In the genomic region with DNA sequence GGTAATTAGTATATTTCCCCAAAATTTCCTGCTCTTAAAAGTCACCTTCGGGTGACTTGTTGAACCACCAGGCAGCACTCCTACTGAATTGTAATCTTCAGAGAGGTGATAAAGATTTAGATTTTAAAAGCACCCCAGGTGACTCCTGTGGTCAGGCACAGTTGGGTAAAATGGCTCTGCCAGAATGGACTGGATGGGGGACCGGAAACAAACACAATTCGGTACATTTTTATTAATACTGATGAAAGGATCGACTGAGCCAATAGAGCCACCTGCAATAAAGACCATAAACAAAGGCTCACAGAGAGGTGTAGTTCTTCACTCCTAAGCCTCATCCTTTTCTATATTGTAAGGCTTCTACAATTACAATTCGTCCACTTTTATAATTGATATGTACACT, we compare ENCODE assay signal across 21 cellular contexts. TPM values are rescaled to one million over a fixed set of nuclear protein-coding genes. Genes with fewer than 3 reads are reported as not detected.
DNase-seq lines count a peak whose midpoint lies in the region; ATAC-seq, FAIRE-seq and TF ChIP-seq lines count a peak whose summit lies in the region.
"Had no signal": no experiment of that assay in that cellular context is flagged by ENCODE, and none has a peak within 500 bp of the region (broad histone marks: within the 10 kb centered on the region; RNA-seq: fewer than 3 reads in every experiment).

No MANE protein-coding gene starts in this region.

- H4K20me1 ChIP-seq in keratinocyte (ENCODE audit: control insufficient read depth, extremely low read depth, insufficient read depth, low read length), result no peaks in the 10 kb centered on the region

- intact Hi-C loops in activated CD4-positive, alpha-beta T cell treated with anti-CD3 and anti-CD28 coated beads for 36 hours (cut with DNase I, micrococcal nuclease), result loop anchor here (1.0 to 2.0 kb wide), 2 partner anchors 11 to 17 kb away; no protein-coding TSS in a partner anchor
- intact Hi-C loops in activated T-helper 2 cell treated with anti-CD3 and anti-CD28 coated beads, Interferon-gamma antibody, Interleukin-2, Interleukin-4, amounts not matched to agents 10 μg/mL and 5 μg/mL and 100 μg/mL, durations not matched to agents 14 hours and 24 hours and 36 hours (cut with micrococcal nuclease), result loop anchor here (2.0 kb wide), 1 partner anchor 17 kb away; no protein-coding TSS in a partner anchor

- peaks cover 62% of the 10 kb centered on the region for H3K4me1 Mint-ChIP-seq in activated CD4-positive, alpha-beta T cell treated with anti-CD3 and anti-CD28 coated beads for 36 hours
- peaks cover 38% of the 10 kb centered on the region for H3K4me1 Mint-ChIP-seq in activated T-helper 2 cell treated with anti-CD3 and anti-CD28 coated beads, Interferon-gamma antibody, Interleukin-2, Interleukin-4, amounts not matched to agents 10 μg/mL and 5 μg/mL and 100 μg/mL, durations not matched to agents 14 hours and 24 hours and 36 hours (ENCODE audit: low read depth)
- H3K4me1 Mint-ChIP-seq: neural crest cell had no signal

- POLR2A ChIA-PET in activated CD4-positive, alpha-beta T cell treated with anti-CD3 and anti-CD28 coated beads for 36 hours (lab: Charles Lee), result interaction anchor here (0.5 kb wide), 1 partner anchor 216 kb away, joined by 3 read pairs; no protein-coding TSS in a partner anchor

- H3K4me3 ChIP-seq in HUES64 (ENCODE audit: low read length) (no peak overlapping the region), keratinocyte (ENCODE audit: control insufficient read depth in 2 of 3, extremely low read depth in 1 of 3, insufficient read depth in 2 of 3, low read depth in 1 of 3, low read length in 3 of 3) (no peak overlapping the region)
- H3K4me3 ChIP-seq: gastroesophageal sphincter, Peyer's patch, right atrium auricular region, tibial nerve had no signal

- H3K9me3 ChIP-seq in HUES64 (ENCODE audit: insufficient read depth, low read depth, low read length) (no peaks in the 10 kb centered on the region), keratinocyte (ENCODE audit: control insufficient read depth, low read depth, low read length) (no peaks in the 10 kb centered on the region)
- H3K9me3 ChIP-seq: gastroesophageal sphincter, Peyer's patch, right atrium auricular region, tibial nerve had no signal

- H3K79me2 ChIP-seq in keratinocyte (ENCODE audit: control insufficient read depth, insufficient read depth, low read length), result no peaks in the 10 kb centered on the region

- H3K27ac Mint-ChIP-seq in activated CD4-positive, alpha-beta T cell treated with anti-CD3 and anti-CD28 coated beads for 36 hours, result peak overlapping the region; percentile 83
- H3K27ac Mint-ChIP-seq in activated T-helper 2 cell treated with anti-CD3 and anti-CD28 coated beads, Interferon-gamma antibody, Interleukin-2, Interleukin-4, amounts not matched to agents 10 μg/mL and 5 μg/mL and 100 μg/mL, durations not matched to agents 14 hours and 24 hours and 36 hours, result peak overlapping the region; percentile 8
- H3K27ac Mint-ChIP-seq: effector memory CD8-positive, alpha-beta T cell had no signal

- no peak for TF ChIP-seq CTCF in keratinocyte (optimal IDR thresholded peaks at IDR 0.05 in 1 of 3, IDR thresholded peaks at IDR 0.05 in 1 of 3, conservative IDR thresholded peaks at IDR 0.05 in 1 of 3; ENCODE audit: extremely low read depth in 1 of 3, insufficient read depth in 2 of 3, low read length in 3 of 3)

- dilution Hi-C loops in keratinocyte (cut with MboI; ENCODE audit: extremely low pct_ligation_motif_present, low sequenced_read_pairs), result no loop called here

- FAIRE-seq in keratinocyte (lab: Jason Lieb, UNC), result no peak

- H3K27ac ChIP-seq in HUES64 (ENCODE audit: low read depth, low read length), result peak overlapping the region; percentile 58
- H3K27ac ChIP-seq in keratinocyte (ENCODE audit: control insufficient read depth, insufficient read depth, low read length), result peak overlapping the region; percentile 74
- H3K27ac ChIP-seq: gastroesophageal sphincter, Peyer's patch, right atrium auricular region, tibial nerve had no signal

- no peaks in the 10 kb centered on the region for H3K9me1 ChIP-seq in keratinocyte (ENCODE audit: control insufficient read depth, extremely low read depth, insufficient read depth, low read length)

- H3K4me1 ChIP-seq in HUES64 (ENCODE audit: insufficient read depth, low read length) (peaks cover 26% of the 10 kb centered on the region), keratinocyte (ENCODE audit: control insufficient read depth, extremely low read depth, insufficient read depth, low read length) (peaks cover 69% of the 10 kb centered on the region)

- peak overlapping the region; percentile 43 for H3K4me2 ChIP-seq in keratinocyte (ENCODE audit: control insufficient read depth, extremely low read depth, insufficient read depth, low read depth, low read length)

- no peaks in the 10 kb centered on the region for H3K27me3 Mint-ChIP-seq in activated CD4-positive, alpha-beta T cell treated with anti-CD3 and anti-CD28 coated beads for 36 hours
- no peaks in the 10 kb centered on the region for H3K27me3 Mint-ChIP-seq in activated T-helper 2 cell treated with anti-CD3 and anti-CD28 coated beads, Interferon-gamma antibody, Interleukin-2, Interleukin-4, amounts not matched to agents 10 μg/mL and 5 μg/mL and 100 μg/mL, durations not matched to agents 14 hours and 24 hours and 36 hours (ENCODE audit: low read depth)
- H3K27me3 Mint-ChIP-seq: effector memory CD8-positive, alpha-beta T cell had no signal

- no peak for ATAC-seq in activated CD4-positive, alpha-beta T cell treated with anti-CD3 and anti-CD28 coated beads for 36 hours
- ATAC-seq in HG03469 (IDR thresholded peaks at IDR 0.05; ENCODE audit: unreplicated experiment) (no peak), HG03439 (IDR thresholded peaks at IDR 0.05; ENCODE audit: unreplicated experiment) (no peak)
- ATAC-seq: effector memory CD8-positive, alpha-beta T cell; gastroesophageal sphincter had no signal

- no peaks in the 10 kb centered on the region for H3K9me3 Mint-ChIP-seq in activated CD4-positive, alpha-beta T cell treated with anti-CD3 and anti-CD28 coated beads for 36 hours (ENCODE audit: low read depth)
- no peaks in the 10 kb centered on the region for H3K9me3 Mint-ChIP-seq in activated T-helper 2 cell treated with anti-CD3 and anti-CD28 coated beads, Interferon-gamma antibody, Interleukin-2, Interleukin-4, amounts not matched to agents 10 μg/mL and 5 μg/mL and 100 μg/mL, durations not matched to agents 14 hours and 24 hours and 36 hours
- H3K9me3 Mint-ChIP-seq: effector memory CD8-positive, alpha-beta T cell; neural crest cell had no signal

- no peak for DNase-seq in activated CD4-positive, alpha-beta T cell treated with anti-CD3 and anti-CD28 coated beads for 36 hours
- no peak for DNase-seq in activated CD4-positive, alpha-beta T cell treated with anti-CD3 and anti-CD28 coated beads for 4 hours
- no peak for DNase-seq in activated T-helper 2 cell treated with anti-CD3 and anti-CD28 coated beads, Interferon-gamma antibody, Interleukin-2, Interleukin-4, amounts not matched to agents 10 μg/mL and 5 μg/mL and 100 μg/mL, durations not matched to agents 14 hours and 24 hours and 36 hours (ENCODE audit: low spot score)
- no peak for DNase-seq in keratinocyte (ENCODE audit: low read depth, low spot score)
- DNase-seq in NK-92 (lab: John Stamatoyannopoulos, UW; ENCODE audit: unreplicated experiment), result no peak
- DNase-seq: activated CD4-positive, alpha-beta T cell treated with anti-CD3 and anti-CD28 coated beads, Interleukin-2, amount 50 U/mL, for 1 hour; activated gamma-delta T cell; effector memory CD8-positive, alpha-beta T cell; H7; NCI-H1436; NCI-H510A had no signal

- no peaks in the 10 kb centered on the region for H3K27me3 ChIP-seq in HUES64 (ENCODE audit: insufficient read depth, low read length)
- H3K27me3 ChIP-seq in keratinocyte (ENCODE audit: control insufficient read depth, extremely low read depth, insufficient read depth, low read length), result no peaks in the 10 kb centered on the region
- H3K27me3 ChIP-seq: gastroesophageal sphincter, Peyer's patch, right atrium auricular region, tibial nerve had no signal

- CTCF ChIA-PET in activated CD4-positive, alpha-beta T cell treated with anti-CD3 and anti-CD28 coated beads for 36 hours (lab: Charles Lee), result interaction anchor here (1.7 to 2.0 kb wide), 2 partner anchors 8 to 18 kb away, joined by 5 read pairs; no protein-coding TSS in a partner anchor

- H3K4me3 Mint-ChIP-seq in activated CD4-positive, alpha-beta T cell treated with anti-CD3 and anti-CD28 coated beads for 36 hours, result peak overlapping the region; percentile 22
- H3K4me3 Mint-ChIP-seq in activated T-helper 2 cell treated with anti-CD3 and anti-CD28 coated beads, Interferon-gamma antibody, Interleukin-2, Interleukin-4, amounts not matched to agents 10 μg/mL and 5 μg/mL and 100 μg/mL, durations not matched to agents 14 hours and 24 hours and 36 hours (ENCODE audit: low read depth), result no peak overlapping the region
- H3K4me3 Mint-ChIP-seq: effector memory CD8-positive, alpha-beta T cell; neural crest cell had no signal

- H3K9ac ChIP-seq in HUES64 (ENCODE audit: low read depth, low read length) (no peak overlapping the region; the same call in 1 of the 2 replicates), keratinocyte (ENCODE audit: control insufficient read depth, extremely low read depth, insufficient read depth, low read length) (peak overlapping the region; percentile 38)

- 92% methylated on average over 4 of the region's 5 CpGs for WGBS in HUES64

- H3K36me3 Mint-ChIP-seq in activated CD4-positive, alpha-beta T cell treated with anti-CD3 and anti-CD28 coated beads for 36 hours (ENCODE audit: low read depth), result peaks cover 8% of the 10 kb centered on the region
- H3K36me3 Mint-ChIP-seq in activated T-helper 2 cell treated with anti-CD3 and anti-CD28 coated beads, Interferon-gamma antibody, Interleukin-2, Interleukin-4, amounts not matched to agents 10 μg/mL and 5 μg/mL and 100 μg/mL, durations not matched to agents 14 hours and 24 hours and 36 hours (ENCODE audit: low read depth), result peaks cover 19% of the 10 kb centered on the region

- no peaks in the 10 kb centered on the region for H3K36me3 ChIP-seq in HUES64 (ENCODE audit: insufficient read depth, low read length)
- peaks cover 0 to 6% of the 10 kb centered on the region in 2 experiments for H3K36me3 ChIP-seq in keratinocyte (ENCODE audit: control insufficient read depth in 2 of 2, extremely low read depth in 1 of 2, insufficient read depth in 2 of 2, low read length in 2 of 2)
- H3K36me3 ChIP-seq: Peyer's patch, right atrium auricular region had no signal

- H2AFZ ChIP-seq in keratinocyte (ENCODE audit: control insufficient read depth, low read length), result no peak overlapping the region

RNA-seq across cellular contexts. Expression of a gene that starts 19.6 kb away (rescaled TPM):
- total RNA-seq in activated CD4-positive, alpha-beta T cell treated with anti-CD3 and anti-CD28 coated beads for 36 hours, result not detected
- polyA plus RNA-seq in HUES64 (2013, experiment 1 of 2), result not detected
- polyA plus RNA-seq in HUES64 (2013, experiment 2 of 2), result not detected
- not detected in 2 replicates for total RNA-seq in activated T-helper 2 cell treated with anti-CD3 and anti-CD28 coated beads, Interferon-gamma antibody, Interleukin-2, Interleukin-4, amounts not matched to agents 10 μg/mL and 5 μg/mL and 100 μg/mL, durations not matched to agents 14 hours and 24 hours and 36 hours
- 12.4 to 23.0 TPM (median 12.6 TPM) in 3 replicates for polyA plus RNA-seq in keratinocyte
- polyA plus RNA-seq in keratinocyte (2011; ENCODE audit: low read depth), result 13.8 TPM
- polyA plus RNA-seq in keratinocyte (2011; cell fraction: cytosol; rRNA removed), result 16.3 and 27.7 TPM in 2 replicates
- polyA plus RNA-seq in keratinocyte (2011; cell fraction: nucleus; rRNA removed), result 27.1 and 29.7 TPM in 2 replicates
- 18.4 and 33.5 TPM in 2 replicates for polyA plus RNA-seq in keratinocyte (2012; ENCODE audit: low replicate concordance)
- polyA minus RNA-seq in keratinocyte, result 12.4 to 19.8 TPM (median 19.5 TPM) in 3 replicates
- polyA minus RNA-seq in keratinocyte (2011; cell fraction: cytosol; rRNA and poly(A)+ RNA removed), result 31.1 TPM
- polyA minus RNA-seq in keratinocyte (2011; cell fraction: nucleus; rRNA and poly(A)+ RNA removed), result 17.6 and 20.9 TPM in 2 replicates
- total RNA-seq: H7; lung microvascular endothelial cell; neural crest cell; Peyer's patch; right atrium auricular region; T-helper 1 cell treated with Interleukin-12 subunit alpha and Interleukin-12 subunit beta and Interleukin-4 antibody, amounts not matched to agents 30 ng/mL and 1 ng/mL, for 36 hours; tibial nerve had no signal

RNA-seq across cellular contexts. Expression of a gene that starts 27.2 kb away (rescaled TPM):
- total RNA-seq in activated CD4-positive, alpha-beta T cell treated with anti-CD3 and anti-CD28 coated beads for 36 hours, result 100 to 1,000 TPM; 110 to 124 TPM
- 138 TPM for polyA plus RNA-seq in HUES64 (2013, experiment 1 of 2)
- polyA plus RNA-seq in HUES64 (2013, experiment 2 of 2), result 113 TPM
- total RNA-seq in activated T-helper 2 cell treated with anti-CD3 and anti-CD28 coated beads, Interferon-gamma antibody, Interleukin-2, Interleukin-4, amounts not matched to agents 10 μg/mL and 5 μg/mL and 100 μg/mL, durations not matched to agents 14 hours and 24 hours and 36 hours, result 179 and 183 TPM in 2 replicates
- 206 to 285 TPM (median 283 TPM) in 3 replicates for polyA plus RNA-seq in keratinocyte
- 56.4 TPM for polyA plus RNA-seq in keratinocyte (2011; ENCODE audit: low read depth)
- polyA plus RNA-seq in keratinocyte (2011; cell fraction: cytosol; rRNA removed), result 195 and 208 TPM in 2 replicates
- polyA plus RNA-seq in keratinocyte (2011; cell fraction: nucleus; rRNA removed), result 221 and 270 TPM in 2 replicates
- 232 and 273 TPM in 2 replicates for polyA plus RNA-seq in keratinocyte (2012; ENCODE audit: low replicate concordance)
- polyA minus RNA-seq in keratinocyte, result 189 to 430 TPM (median 235 TPM) in 3 replicates
- polyA minus RNA-seq in keratinocyte (2011; cell fraction: cytosol; rRNA and poly(A)+ RNA removed), result 195 TPM
- polyA minus RNA-seq in keratinocyte (2011; cell fraction: nucleus; rRNA and poly(A)+ RNA removed), result 48.1 and 50.7 TPM in 2 replicates

RNA-seq across cellular contexts. Expression of a gene that starts 33.9 kb away (rescaled TPM):
- 10 to 100 TPM; 44.6 to 56.8 TPM for total RNA-seq in activated CD4-positive, alpha-beta T cell treated with anti-CD3 and anti-CD28 coated beads for 36 hours
- 24.9 TPM for polyA plus RNA-seq in HUES64 (2013, experiment 1 of 2)
- polyA plus RNA-seq in HUES64 (2013, experiment 2 of 2), result 34.9 TPM
- total RNA-seq in activated T-helper 2 cell treated with anti-CD3 and anti-CD28 coated beads, Interferon-gamma antibody, Interleukin-2, Interleukin-4, amounts not matched to agents 10 μg/mL and 5 μg/mL and 100 μg/mL, durations not matched to agents 14 hours and 24 hours and 36 hours, result 31.4 and 33.0 TPM in 2 replicates
- 19.5 to 31.9 TPM (median 24.7 TPM) in 3 replicates for polyA plus RNA-seq in keratinocyte
- polyA plus RNA-seq in keratinocyte (2011; ENCODE audit: low read depth), result 19.8 TPM
- 24.9 and 48.3 TPM in 2 replicates for polyA plus RNA-seq in keratinocyte (2011; cell fraction: cytosol; rRNA removed)
- 19.7 and 29.9 TPM in 2 replicates for polyA plus RNA-seq in keratinocyte (2011; cell fraction: nucleus; rRNA removed)
- 38.8 and 70.6 TPM in 2 replicates for polyA plus RNA-seq in keratinocyte (2012; ENCODE audit: low replicate concordance)
- 14.7 to 45.1 TPM (median 22.5 TPM) in 3 replicates for polyA minus RNA-seq in keratinocyte
- polyA minus RNA-seq in keratinocyte (2011; cell fraction: cytosol; rRNA and poly(A)+ RNA removed), result 108 TPM
- 11.2 and 14.0 TPM in 2 replicates for polyA minus RNA-seq in keratinocyte (2011; cell fraction: nucleus; rRNA and poly(A)+ RNA removed)
